Comparison of ENCODE assay signal across 9 cellular contexts in genomic region chr1:161421456-161421855, GRCh38. TPM values are rescaled to one million over a fixed set of nuclear protein-coding genes. Genes with fewer than 3 reads are reported as not detected.
DNase-seq lines count a peak whose midpoint lies in the region; ATAC-seq and TF ChIP-seq lines count a peak whose summit lies in the region.
"Had no signal": no experiment of that assay in that cellular context is flagged by ENCODE, and none has a peak within 500 bp of the region (broad histone marks: within the 10 kb centered on the region; RNA-seq: fewer than 3 reads in every experiment).

No MANE protein-coding gene starts in this region.

- no peak overlapping the region for H3K23ac ChIP-seq in neuronal stem cell (ENCODE audit: low read depth, low read length, poor library complexity)

- no peak overlapping the region for H4K91ac ChIP-seq in neuronal stem cell (ENCODE audit: low read depth, low read length, poor library complexity)

- no peaks in the 10 kb centered on the region for H3K27me3 ChIP-seq in HUES48 (ENCODE audit: control insufficient read depth, insufficient read depth, low read length)
- peaks cover 2 to 15% (median 6%) of the 10 kb centered on the region in 3 experiments for H3K27me3 ChIP-seq in neuronal stem cell (ENCODE audit: control insufficient read depth in 3 of 3, insufficient read depth in 3 of 3, low read depth in 1 of 3, low read length in 3 of 3)

- ATAC-seq in natural killer cell = no peak

- H3K14ac ChIP-seq in neuronal stem cell (ENCODE audit: low read length) = no peak overlapping the region

- intact Hi-C loops in activated T-helper 1 cell treated with anti-CD3 and anti-CD28 coated beads, Interleukin-12 subunit alpha, Interleukin-12 subunit beta, Interleukin-2, Interleukin-4 antibody, amounts not matched to agents 30 ng/mL and 10 ng/mL and 1 ng/mL, durations not matched to agents 14 hours and 24 hours and 36 hours (cut with micrococcal nuclease) = loop anchor here (1.0 to 10.0 kb wide), 2 partner anchors 22 to 113 kb away; no protein-coding TSS in a partner anchor
- intact Hi-C loops in natural killer cell (cut with micrococcal nuclease) = no loop called here

- H3K79me1 ChIP-seq in neuronal stem cell (ENCODE audit: low read depth, low read length) = no peaks in the 10 kb centered on the region

- H2BK5ac ChIP-seq in neuronal stem cell (ENCODE audit: low read length) = no peak overlapping the region

- no peak overlapping the region for H3K4ac ChIP-seq in neuronal stem cell (ENCODE audit: low read length)

- no peak overlapping the region for H4K8ac ChIP-seq in neuronal stem cell (ENCODE audit: low read depth, low read length)

- no CpG with 5 or more reads among the region's 9 CpGs for WGBS in neuronal stem cell (ENCODE audit: extremely low coverage in 2 of 2, insufficient read length in 2 of 2, insufficient replicate concordance in 1 of 2), 2 donors

- no peak overlapping the region for H2AFZ ChIP-seq in neuronal stem cell (ENCODE audit: low read length)

- H3K4me1 ChIP-seq in HUES48 (ENCODE audit: control insufficient read depth, insufficient read depth, low read length) = no peaks in the 10 kb centered on the region
- no peaks in the 10 kb centered on the region for H3K4me1 ChIP-seq in neuronal stem cell (ENCODE audit: control insufficient read depth in 2 of 2, insufficient read depth in 1 of 2, low read depth in 1 of 2, low read length in 2 of 2)

- H2BK120ac ChIP-seq in neuronal stem cell (ENCODE audit: low read depth, low read length) = no peak overlapping the region

- no peak for DNase-seq in T-helper 1 cell
- no peak for DNase-seq in activated T-helper 1 cell treated with anti-CD3 and anti-CD28 coated beads, Interleukin-12 subunit alpha, Interleukin-12 subunit beta, Interleukin-2, Interleukin-4 antibody, amounts not matched to agents 30 ng/mL and 10 ng/mL and 1 ng/mL, durations not matched to agents 14 hours and 24 hours and 36 hours (ENCODE audit: low spot score)
- DNase-seq in natural killer cell = no peak
- DNase-seq in COLO829 (ENCODE audit: low spot score) = no peak
- no peak for DNase-seq in neuronal stem cell (ENCODE audit: low spot score)
- no peak for DNase-seq in activated CD8-positive, alpha-beta memory T cell treated with anti-CD3 and anti-CD28 coated beads for 24 hours

- H3K9ac ChIP-seq in HUES48 (ENCODE audit: low read depth, low read length) (no peak overlapping the region), neuronal stem cell (ENCODE audit: low read depth, low read length, poor library complexity) (no peak overlapping the region)

- peak overlapping the region; percentile 69 for H3K4me3 Mint-ChIP-seq in T-helper 1 cell treated with Interleukin-12 subunit alpha and Interleukin-12 subunit beta and Interleukin-4 antibody, amounts not matched to agents 30 μg/mL and 1 μg/mL, for 36 hours
- peak overlapping the region; percentile 71 for H3K4me3 Mint-ChIP-seq in activated T-helper 1 cell treated with anti-CD3 and anti-CD28 coated beads, Interleukin-12 subunit alpha, Interleukin-12 subunit beta, Interleukin-2, Interleukin-4 antibody, amounts not matched to agents 30 ng/mL and 10 ng/mL and 1 ng/mL, durations not matched to agents 14 hours and 24 hours and 36 hours
- no peak overlapping the region for H3K4me3 Mint-ChIP-seq in natural killer cell

- H3K36me3 Mint-ChIP-seq in T-helper 1 cell treated with Interleukin-12 subunit alpha and Interleukin-12 subunit beta and Interleukin-4 antibody, amounts not matched to agents 30 μg/mL and 1 μg/mL, for 36 hours (ENCODE audit: low read depth) = no peaks in the 10 kb centered on the region
- peaks cover 6% of the 10 kb centered on the region for H3K36me3 Mint-ChIP-seq in activated T-helper 1 cell treated with anti-CD3 and anti-CD28 coated beads, Interleukin-12 subunit alpha, Interleukin-12 subunit beta, Interleukin-2, Interleukin-4 antibody, amounts not matched to agents 30 ng/mL and 10 ng/mL and 1 ng/mL, durations not matched to agents 14 hours and 24 hours and 36 hours (ENCODE audit: low read depth)
- H3K36me3 Mint-ChIP-seq in natural killer cell = no peaks in the 10 kb centered on the region

- no peak overlapping the region for H2BK15ac ChIP-seq in neuronal stem cell (ENCODE audit: low read length)

- no peak overlapping the region for H2AK5ac ChIP-seq in neuronal stem cell (ENCODE audit: low read depth, low read length)

- H3K36me3 ChIP-seq in HUES48 (ENCODE audit: control insufficient read depth, insufficient read depth, low read length) (no peaks in the 10 kb centered on the region), neuronal stem cell (replicated peaks in 1 of 2; ENCODE audit: control insufficient read depth in 2 of 2, insufficient read depth in 2 of 2, low read length in 2 of 2) (no peaks in the 10 kb centered on the region)

- no peak overlapping the region for H2BK12ac ChIP-seq in neuronal stem cell (ENCODE audit: low read length)

- H3K27ac Mint-ChIP-seq in T-helper 1 cell treated with Interleukin-12 subunit alpha and Interleukin-12 subunit beta and Interleukin-4 antibody, amounts not matched to agents 30 μg/mL and 1 μg/mL, for 36 hours = no peak overlapping the region
- peak overlapping the region; percentile 93 for H3K27ac Mint-ChIP-seq in activated T-helper 1 cell treated with anti-CD3 and anti-CD28 coated beads, Interleukin-12 subunit alpha, Interleukin-12 subunit beta, Interleukin-2, Interleukin-4 antibody, amounts not matched to agents 30 ng/mL and 10 ng/mL and 1 ng/mL, durations not matched to agents 14 hours and 24 hours and 36 hours
- H3K27ac Mint-ChIP-seq in natural killer cell = peak overlapping the region; percentile 73 to 75

- H3K27ac ChIP-seq in HUES48 (ENCODE audit: low read depth, low read length) (no peak overlapping the region), neuronal stem cell (replicated peaks; ENCODE audit: low read length) (no peak overlapping the region)

- no peak for TF ChIP-seq CTCF in natural killer cell (IDR thresholded peaks at IDR 0.05)

- no peak overlapping the region for H3K18ac ChIP-seq in neuronal stem cell (ENCODE audit: low read length)

- H3K27me3 Mint-ChIP-seq in T-helper 1 cell treated with Interleukin-12 subunit alpha and Interleukin-12 subunit beta and Interleukin-4 antibody, amounts not matched to agents 30 μg/mL and 1 μg/mL, for 36 hours (ENCODE audit: low read depth) = no peaks in the 10 kb centered on the region
- peaks cover 7% of the 10 kb centered on the region for H3K27me3 Mint-ChIP-seq in activated T-helper 1 cell treated with anti-CD3 and anti-CD28 coated beads, Interleukin-12 subunit alpha, Interleukin-12 subunit beta, Interleukin-2, Interleukin-4 antibody, amounts not matched to agents 30 ng/mL and 10 ng/mL and 1 ng/mL, durations not matched to agents 14 hours and 24 hours and 36 hours (ENCODE audit: insufficient read depth)
- H3K27me3 Mint-ChIP-seq in natural killer cell (ENCODE audit: low read depth in 2 of 2) = no peaks in the 10 kb centered on the region

- no peak overlapping the region for H3K4me2 ChIP-seq in neuronal stem cell (ENCODE audit: insufficient read depth, low read length, poor library complexity, severe bottlenecking)

- no peaks in the 10 kb centered on the region; the same call in 1 of the 2 replicates for H3K9me3 ChIP-seq in HUES48 (ENCODE audit: control insufficient read depth, insufficient read depth, low read length)
- no peaks in the 10 kb centered on the region for H3K9me3 ChIP-seq in neuronal stem cell (replicated peaks in 1 of 2; ENCODE audit: control insufficient read depth in 2 of 2, insufficient read depth in 1 of 2, low read depth in 1 of 2, low read length in 2 of 2)

- H3K4me1 Mint-ChIP-seq in T-helper 1 cell treated with Interleukin-12 subunit alpha and Interleukin-12 subunit beta and Interleukin-4 antibody, amounts not matched to agents 30 μg/mL and 1 μg/mL, for 36 hours (ENCODE audit: low read depth) = peaks cover 18% of the 10 kb centered on the region
- H3K4me1 Mint-ChIP-seq in activated T-helper 1 cell treated with anti-CD3 and anti-CD28 coated beads, Interleukin-12 subunit alpha, Interleukin-12 subunit beta, Interleukin-2, Interleukin-4 antibody, amounts not matched to agents 30 ng/mL and 10 ng/mL and 1 ng/mL, durations not matched to agents 14 hours and 24 hours and 36 hours (ENCODE audit: low read depth) = peaks cover 6% of the 10 kb centered on the region
- peaks cover 5 to 7% of the 10 kb centered on the region in 2 donors for H3K4me1 Mint-ChIP-seq in natural killer cell

- peak overlapping the region; percentile 62 for H3K4me3 ChIP-seq in HUES48 (ENCODE audit: low read depth, low read length)
- H3K4me3 ChIP-seq in neuronal stem cell (ENCODE audit: low read length in 2 of 2) = no peak overlapping the region

- H3K9me3 Mint-ChIP-seq in T-helper 1 cell treated with Interleukin-12 subunit alpha and Interleukin-12 subunit beta and Interleukin-4 antibody, amounts not matched to agents 30 μg/mL and 1 μg/mL, for 36 hours = no peaks in the 10 kb centered on the region
- no peaks in the 10 kb centered on the region for H3K9me3 Mint-ChIP-seq in activated T-helper 1 cell treated with anti-CD3 and anti-CD28 coated beads, Interleukin-12 subunit alpha, Interleukin-12 subunit beta, Interleukin-2, Interleukin-4 antibody, amounts not matched to agents 30 ng/mL and 10 ng/mL and 1 ng/mL, durations not matched to agents 14 hours and 24 hours and 36 hours
- H3K9me3 Mint-ChIP-seq in natural killer cell = no peaks in the 10 kb centered on the region

RNA-seq across cellular contexts. Expression of gene CFAP126, which starts 53.8 kb away (rescaled TPM):
- not detected in 2 replicates for total RNA-seq in activated T-helper 1 cell treated with anti-CD3 and anti-CD28 coated beads, Interleukin-12 subunit alpha, Interleukin-12 subunit beta, Interleukin-2, Interleukin-4 antibody, amounts not matched to agents 30 ng/mL and 10 ng/mL and 1 ng/mL, durations not matched to agents 14 hours and 24 hours and 36 hours
- not detected for total RNA-seq in natural killer cell
- polyA plus RNA-seq in neuronal stem cell (2013, experiment 1 of 2) = not detected
- not detected for polyA plus RNA-seq in neuronal stem cell (2013, experiment 2 of 2)
- total RNA-seq: dermis blood vessel endothelial cell had no signal
